In the genomic region with DNA sequence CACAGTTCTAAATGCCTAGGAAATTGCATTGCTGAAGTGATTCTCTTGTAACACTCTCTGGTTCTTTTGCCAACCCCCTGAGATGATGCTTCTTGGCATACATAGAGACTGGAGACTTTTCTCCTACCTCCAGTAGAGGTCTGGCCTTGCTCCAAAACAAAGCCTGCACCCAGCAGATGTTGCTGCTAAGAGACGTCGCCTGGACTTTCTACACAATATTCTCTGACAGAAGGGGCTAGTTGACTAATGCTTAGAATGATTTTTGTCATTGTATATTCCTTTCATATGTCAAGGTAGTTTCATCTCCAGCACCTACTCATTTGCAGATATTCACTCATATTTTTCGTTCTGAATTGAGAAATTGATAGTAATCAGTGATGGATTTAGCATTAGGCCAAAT, we compare ENCODE assay signal across 15 cellular contexts. TPM values are rescaled to one million over a fixed set of nuclear protein-coding genes. Genes with fewer than 3 reads are reported as not detected.
DNase-seq lines count a peak whose midpoint lies in the region; ATAC-seq and TF ChIP-seq lines count a peak whose summit lies in the region.
"Had no signal": no experiment of that assay in that cellular context is flagged by ENCODE, and none has a peak within 500 bp of the region (broad histone marks: within the 10 kb centered on the region; RNA-seq: fewer than 3 reads in every experiment).

No MANE protein-coding gene starts in this region.

- TF ChIP-seq CTCF in GM12865 (IDR thresholded peaks at IDR 0.05; ENCODE audit: insufficient read depth, low read depth, low read length, missing control alignments) (no peak), fibroblast of the aortic adventitia (IDR thresholded peaks at IDR 0.05; ENCODE audit: insufficient read depth, low read length) (no peak)

- intact Hi-C loops in Right ventricle myocardium superior (cut with DNase I), result no loop called here

- ATAC-seq in HG02973 (IDR thresholded peaks at IDR 0.05; ENCODE audit: unreplicated experiment) (peak; percentile 45), GM18867 (IDR thresholded peaks at IDR 0.05; ENCODE audit: unreplicated experiment) (no peak), Right ventricle myocardium superior (ENCODE audit: poor library complexity) (no peak)
- ATAC-seq: activated CD8-positive, alpha-beta T cell treated with anti-CD3 and anti-CD28 coated beads, Interleukin-2, amount 10 ng/mL, durations not matched to agents 7 days and 5 days; heart left ventricle had no signal

- H3K4me3 ChIP-seq in GM12865 (ENCODE audit: low read depth, low read length) (no peak overlapping the region), fibroblast of the aortic adventitia (ENCODE audit: low read depth, low read length) (no peak overlapping the region)
- H3K4me3 ChIP-seq: BLaER1, dorsolateral prefrontal cortex, heart left ventricle, left ventricle myocardium inferior had no signal

- DNase-seq in GM12865 (ENCODE audit: low read depth) (peak; percentile 67), NCI-H69 (lab: John Stamatoyannopoulos, UW) (peak; percentile 72), fibroblast of the aortic adventitia (ENCODE audit: low read depth) (peak; percentile 16), AG08395 (ENCODE audit: low spot score) (no peak), NCI-H748 (lab: John Stamatoyannopoulos, UW; ENCODE audit: unreplicated experiment) (no peak), Right ventricle myocardium superior (no peak)
- DNase-seq: activated CD8-positive, alpha-beta T cell treated with anti-CD3 and anti-CD28 coated beads, Interleukin-2, amount 10 ng/mL, durations not matched to agents 7 days and 5 days; dorsolateral prefrontal cortex; GOT3; heart left ventricle; left ventricle myocardium inferior; NCI-H1930 had no signal

RNA-seq across cellular contexts. Expression of a gene that starts 24.6 kb away (rescaled TPM):
- 9.3 and 14.6 TPM in 2 replicates for total RNA-seq in fibroblast of the aortic adventitia (ENCODE audit: low replicate concordance)
- 2.7 TPM for total RNA-seq in Right ventricle myocardium superior
- total RNA-seq: activated CD8-positive, alpha-beta T cell treated with anti-CD3 and anti-CD28 coated beads, Interleukin-2, amount 10 ng/mL, durations not matched to agents 7 days and 5 days had no signal

RNA-seq across cellular contexts. Expression of a gene that starts 25.0 kb away (rescaled TPM):
- total RNA-seq in fibroblast of the aortic adventitia (ENCODE audit: low replicate concordance), result 137 and 145 TPM in 2 replicates
- total RNA-seq in Right ventricle myocardium superior, result 49.3 TPM

Comparison
In these comparisons a context has a peak if more than half of its experiments do, and no peak if none do; other contexts are left out.
1. DNase-seq: peak in GM12865 (single experiment), NCI-H69 (single experiment) and fibroblast of the aortic adventitia (single experiment); none in AG08395 (single experiment), NCI-H748 (single experiment) and Right ventricle myocardium superior (single experiment).